8 cellular contexts compared by ENCODE assay signal in the genomic region with DNA sequence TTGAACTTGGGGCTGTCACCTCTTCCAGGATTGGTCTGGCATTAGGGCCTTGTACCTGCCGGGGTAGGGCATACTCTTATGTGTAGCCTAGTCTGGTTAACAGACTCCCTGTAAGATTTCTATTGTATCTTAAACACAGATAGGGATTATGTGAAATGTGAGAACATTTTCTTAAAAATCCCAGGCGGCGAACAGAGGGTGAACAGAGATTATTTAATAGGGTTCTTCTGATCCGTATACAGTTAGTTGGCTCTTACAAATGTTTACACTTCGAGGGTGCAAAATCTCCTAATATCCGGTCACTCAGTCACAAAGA. TPM values are rescaled to one million over a fixed set of nuclear protein-coding genes. Genes with fewer than 3 reads are reported as not detected.
DNase-seq lines count a peak whose midpoint lies in the region; ATAC-seq and TF ChIP-seq lines count a peak whose summit lies in the region.

No MANE protein-coding gene starts in this region.

- peak overlapping the region; percentile 95 to 98 (median 96) for H3K27ac Mint-ChIP-seq in CD8-positive, alpha-beta memory T cell
- H3K27ac Mint-ChIP-seq in neural crest cell (ENCODE audit: unreplicated experiment), result peak overlapping the region; percentile 91

- intact Hi-C loops in dorsolateral prefrontal cortex (cut with DNase I), result loop anchor here in 1 of 2 donors (10.0 kb wide), 1 partner anchor 139 kb away; no protein-coding TSS in a partner anchor

- H3K27me3 ChIP-seq in CD8-positive, alpha-beta memory T cell (ENCODE audit: insufficient read depth, low read length, poor library complexity, severe bottlenecking), result no peaks in the 10 kb centered on the region
- H3K27me3 ChIP-seq in dorsolateral prefrontal cortex, result no peaks in the 10 kb centered on the region

- peak overlapping the region; percentile 95 to 100 (median 99) for H3K4me3 Mint-ChIP-seq in CD8-positive, alpha-beta memory T cell
- peak overlapping the region; percentile 95 for H3K4me3 Mint-ChIP-seq in neural crest cell

- peak; percentile 50 for ATAC-seq in GM21528 (IDR thresholded peaks at IDR 0.05; ENCODE audit: low FRiP score, unreplicated experiment)

- H3K9me3 Mint-ChIP-seq in CD8-positive, alpha-beta memory T cell, result no peaks in the 10 kb centered on the region
- no peaks in the 10 kb centered on the region for H3K9me3 Mint-ChIP-seq in neural crest cell

- peaks cover 32% of the 10 kb centered on the region for H3K4me1 ChIP-seq in CD8-positive, alpha-beta memory T cell (ENCODE audit: insufficient read depth, low read length)

- DNase-seq in CD8-positive, alpha-beta memory T cell, result no peak
- DNase-seq in dorsolateral prefrontal cortex (peak in 1 of 10 donors; percentile 61), neural crest cell (ENCODE audit: low read depth, low spot score) (no peak), NCI-H1417 (lab: John Stamatoyannopoulos, UW) (no peak), MV-4-11 (lab: John Stamatoyannopoulos, UW) (no peak)
- DNase-seq in activated effector memory CD4-positive, alpha-beta T cell treated with anti-CD3 and anti-CD28 coated beads, Interleukin-2, amount 50 U/mL, for 16 hours, result no peak

- H3K27me3 Mint-ChIP-seq in CD8-positive, alpha-beta memory T cell, result no peaks in the 10 kb centered on the region
- no peaks in the 10 kb centered on the region for H3K27me3 Mint-ChIP-seq in neural crest cell (ENCODE audit: low read depth)

- CTCF ChIA-PET in CD8-positive, alpha-beta memory T cell (lab: Charles Lee), result interaction anchor here (0.8 to 4.6 kb wide), 6 partner anchors 8 to 145 kb away, joined by 3 to 52 read pairs (median 4); no protein-coding TSS in a partner anchor

- peak overlapping the region; percentile 81 for H3K4me3 ChIP-seq in CD8-positive, alpha-beta memory T cell (ENCODE audit: low read length)
- H3K4me3 ChIP-seq in dorsolateral prefrontal cortex, result peak overlapping the region; percentile 42 to 93 (median 84)

- peaks cover 43 to 54% (median 51%) of the 10 kb centered on the region in 3 donors for H3K4me1 Mint-ChIP-seq in CD8-positive, alpha-beta memory T cell
- peaks cover 29% of the 10 kb centered on the region for H3K4me1 Mint-ChIP-seq in neural crest cell

- no peaks in the 10 kb centered on the region for H3K9me3 ChIP-seq in CD8-positive, alpha-beta memory T cell (ENCODE audit: low read length)
- H3K9me3 ChIP-seq in KOPT-K1 (ENCODE audit: insufficient read depth, low read length, poor library complexity, severe bottlenecking), result no peaks in the 10 kb centered on the region

- POLR2A ChIA-PET in CD8-positive, alpha-beta memory T cell (lab: Charles Lee), result interaction anchor here (0.8 to 1.4 kb wide), 7 partner anchors 16 to 223 kb away, joined by 3 to 7 read pairs (median 3); no protein-coding TSS in a partner anchor

- peak overlapping the region; percentile 75 for H3K27ac ChIP-seq in CD8-positive, alpha-beta memory T cell (ENCODE audit: low read depth, low read length)
- H3K27ac ChIP-seq in KOPT-K1 (ENCODE audit: low read depth, low read length, poor library complexity, severe bottlenecking) (peak overlapping the region; percentile 87), dorsolateral prefrontal cortex (peak overlapping the region in 56 of 59 donors; percentile 40 to 99 (median 93))

- no peaks in the 10 kb centered on the region for H3K36me3 ChIP-seq in CD8-positive, alpha-beta memory T cell (ENCODE audit: insufficient read depth, low read length)
- H3K36me3 ChIP-seq in KOPT-K1 (ENCODE audit: insufficient read depth, low read length), result no peaks in the 10 kb centered on the region

- peaks cover 0 to 18% (median 0%) of the 10 kb centered on the region in 3 donors for H3K36me3 Mint-ChIP-seq in CD8-positive, alpha-beta memory T cell
- no peaks in the 10 kb centered on the region for H3K36me3 Mint-ChIP-seq in neural crest cell (ENCODE audit: low read depth)

- TF ChIP-seq CTCF in dorsolateral prefrontal cortex (IDR thresholded peaks at IDR 0.05 in 54 of 56, conservative IDR thresholded peaks at IDR 0.05 in 2 of 56; ENCODE audit: low read depth in 1 of 56, partially characterized antibody in 56 of 56) (no peak), neural crest cell (conservative IDR thresholded peaks at IDR 0.05) (no peak)

RNA-seq across cellular contexts. Expression of gene PLCL2, which starts 0.8 kb away (rescaled TPM):
- total RNA-seq in CD8-positive, alpha-beta memory T cell, result 10 to 100 TPM; 22.2 to 22.8 TPM
- 94.9 TPM for polyA plus RNA-seq in CD8-positive, alpha-beta memory T cell
- total RNA-seq in dorsolateral prefrontal cortex, result 10 to 100 TPM; 11.0 to 46.8 (median 32.0) TPM
- 9.4 and 10.5 TPM in 2 replicates for total RNA-seq in neural crest cell
